14 cellular contexts compared by ENCODE assay signal in the genomic region with DNA sequence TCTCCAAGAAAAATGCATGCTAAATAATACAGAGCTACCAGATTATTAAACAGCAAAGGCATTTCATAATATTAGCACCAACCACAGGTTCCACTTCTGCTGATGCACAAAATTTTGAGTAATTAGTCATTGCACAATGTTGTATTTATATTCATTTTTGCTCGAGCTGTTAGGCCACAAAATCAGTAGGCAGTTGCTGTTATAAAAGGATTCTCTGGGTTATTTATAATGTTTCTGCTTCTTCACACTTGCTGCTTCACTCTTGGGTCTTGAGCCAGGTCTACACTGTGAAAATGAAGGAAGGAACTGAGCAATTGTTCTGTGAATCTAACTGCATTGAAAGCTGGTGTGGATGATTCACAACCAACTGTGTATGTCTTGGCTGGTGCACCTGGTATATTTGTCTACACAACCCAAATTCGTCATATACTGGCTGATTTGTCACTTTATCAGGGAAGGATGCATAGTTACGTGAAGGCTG. TPM values are rescaled to one million over a fixed set of nuclear protein-coding genes. Genes with fewer than 3 reads are reported as not detected.
DNase-seq lines count a peak whose midpoint lies in the region; ATAC-seq, FAIRE-seq and TF ChIP-seq lines count a peak whose summit lies in the region.
"Had no signal": no experiment of that assay in that cellular context is flagged by ENCODE, and none has a peak within 500 bp of the region (broad histone marks: within the 10 kb centered on the region; RNA-seq: fewer than 3 reads in every experiment).

No MANE protein-coding gene starts in this region.

- H4K8ac ChIP-seq in mesendoderm (ENCODE audit: low read depth, low read length), result no peak overlapping the region

- POLR2A ChIA-PET in SK-N-SH (lab: Yijun Ruan, JAX), result no interaction called here

- no peaks in the 10 kb centered on the region for H3K27me3 ChIP-seq in right atrium auricular region
- H3K27me3 ChIP-seq in SK-N-SH (ENCODE audit: insufficient read depth), result no peaks in the 10 kb centered on the region
- H3K27me3 ChIP-seq in aorta (ENCODE audit: control insufficient read depth in 1 of 2, insufficient read depth in 2 of 2, low read length in 1 of 2), result no peaks in the 10 kb centered on the region
- H3K27me3 ChIP-seq in mesendoderm (ENCODE audit: insufficient read depth, low read length, poor library complexity), result no peaks in the 10 kb centered on the region
- H3K27me3 ChIP-seq in small intestine (ENCODE audit: control insufficient read depth in 2 of 2, insufficient read depth in 2 of 2, low read length in 2 of 2), result no peaks in the 10 kb centered on the region
- H3K27me3 ChIP-seq: vagina had no signal

- H3K56ac ChIP-seq in mesendoderm (ENCODE audit: low read length), result no peak overlapping the region

- DNase-seq in left cardiac atrium, result no peak
- DNase-seq in right atrium auricular region (ENCODE audit: low spot score), result no peak
- DNase-seq in SK-N-SH, result no peak
- peak; percentile 61 to 74 for DNase-seq in foreskin fibroblast
- no peak for DNase-seq in aorta
- no peak for DNase-seq in NCI-H82 (lab: John Stamatoyannopoulos, UW)
- DNase-seq in mesendoderm, result no peak
- DNase-seq in small intestine, result no peak
- DNase-seq: activated gamma-delta T cell treated with Interleukin-2 at 50 U/mL for 16 hours; GOT3; NCI-H187 treated with DMSO at 0.1 percent for 48 hours; stimulated activated CD4-positive, alpha-beta T cell treated with anti-CD3 and anti-CD28 coated beads, Interleukin-4, amount 100 ng/mL, for 4 hours had no signal

- H3K79me2 ChIP-seq in SK-N-SH (ENCODE audit: insufficient read depth), result no peaks in the 10 kb centered on the region
- H3K79me2 ChIP-seq in mesendoderm (ENCODE audit: control insufficient read depth, insufficient read depth, low read length), result no peaks in the 10 kb centered on the region

- H2BK5ac ChIP-seq in mesendoderm (ENCODE audit: low read length), result no peak overlapping the region

- no peaks in the 10 kb centered on the region for H3K9me2 ChIP-seq in SK-N-SH

- no peaks in the 10 kb centered on the region for H3K79me1 ChIP-seq in mesendoderm (ENCODE audit: low read length)

- peak overlapping the region; percentile 5 for H3K9ac ChIP-seq in SK-N-SH
- no peak overlapping the region for H3K9ac ChIP-seq in mesendoderm (ENCODE audit: low read length)

- 28% methylated on average over 3 of the region's 3 CpGs for WGBS in SK-N-SH (ENCODE audit: low lambda C conversion rate)
- 5 to 8% methylated on average over 3 of the region's 3 CpGs for WGBS in aorta, 2 donors
- WGBS in mesendoderm (ENCODE audit: extremely low coverage, insufficient coverage, low lambda C conversion rate), result no CpG with 5 or more reads among the region's 3 CpGs
- WGBS in small intestine, 3 donors, result 64 to 83% (median 67%) methylated on average over 3 of the region's 3 CpGs

- no peak overlapping the region for H2BK15ac ChIP-seq in mesendoderm (replicated peaks; ENCODE audit: low read depth)

- no peak overlapping the region for H2AFZ ChIP-seq in SK-N-SH (ENCODE audit: low read depth)

- TF ChIP-seq CTCF in right atrium auricular region (IDR thresholded peaks at IDR 0.05) (no peak), SK-N-SH (IDR thresholded peaks at IDR 0.05) (no peak), foreskin fibroblast (IDR thresholded peaks at IDR 0.05; ENCODE audit: low read depth, low read length) (no peak)

- TF ChIP-seq EP300 in SK-N-SH (IDR thresholded peaks at IDR 0.05; ENCODE audit: borderline replicate concordance in 1 of 2, low read depth in 1 of 2, low read length in 1 of 2), result peak in 1 of 2 experiments; percentile 48; a peak in 2 of 4 replicates

- H2BK120ac ChIP-seq in mesendoderm (ENCODE audit: low read depth, low read length), result no peak overlapping the region

- no peak overlapping the region for H4K5ac ChIP-seq in mesendoderm (ENCODE audit: low read length)

- H3K36me3 ChIP-seq in right atrium auricular region (no peaks in the 10 kb centered on the region), SK-N-SH (replicated peaks in 1 of 2; ENCODE audit: control insufficient read depth in 1 of 2, insufficient read depth in 2 of 2, low read length in 1 of 2) (no peaks in the 10 kb centered on the region), aorta (ENCODE audit: control insufficient read depth in 1 of 2, insufficient read depth in 2 of 2, low read length in 1 of 2) (no peaks in the 10 kb centered on the region), mesendoderm (ENCODE audit: control insufficient read depth, insufficient read depth, low read length) (no peaks in the 10 kb centered on the region), small intestine (ENCODE audit: control insufficient read depth in 2 of 2, insufficient read depth in 2 of 2, low read length in 2 of 2) (no peaks in the 10 kb centered on the region)
- H3K36me3 ChIP-seq: vagina had no signal

- no peak overlapping the region for H2AK5ac ChIP-seq in mesendoderm (ENCODE audit: low read length)

- H3K4ac ChIP-seq in mesendoderm (ENCODE audit: low read depth, low read length), result no peak overlapping the region

- no peak for TF ChIP-seq RAD21 in SK-N-SH (IDR thresholded peaks at IDR 0.05; ENCODE audit: low read length)

- no peaks in the 10 kb centered on the region for H4K20me1 ChIP-seq in SK-N-SH (ENCODE audit: insufficient read depth)

- H3K4me3 ChIP-seq in right atrium auricular region (no peak overlapping the region), SK-N-SH (ENCODE audit: low read depth in 2 of 2, low read length in 1 of 2) (no peak overlapping the region), foreskin fibroblast (ENCODE audit: low read depth in 1 of 2, low read length in 2 of 2) (no peak overlapping the region), aorta (ENCODE audit: low read length in 2 of 2) (no peak overlapping the region), mesendoderm (ENCODE audit: low read length) (no peak overlapping the region), small intestine (ENCODE audit: low read depth in 1 of 2, low read length in 2 of 2) (no peak overlapping the region)
- H3K4me3 ChIP-seq: vagina had no signal

- CTCF ChIA-PET in SK-N-SH (lab: Yijun Ruan, JAX), result interaction anchor here (1.4 to 3.0 kb wide), 5 partner anchors 13 to 560 kb away, joined by 3 to 10 read pairs (median 4); no protein-coding TSS in a partner anchor

- H3K4me1 ChIP-seq in right atrium auricular region (no peaks in the 10 kb centered on the region), SK-N-SH (ENCODE audit: control insufficient read depth in 1 of 2, insufficient read depth in 2 of 2, low read depth in 1 of 2, low read length in 1 of 2) (peaks cover 0 to 18% of the 10 kb centered on the region in 2 experiments; a peak in 1 of 4 replicates), aorta (ENCODE audit: control insufficient read depth in 1 of 2, insufficient read depth in 2 of 2, low read length in 2 of 2) (peaks cover 0 to 1% of the 10 kb centered on the region in 2 donors), mesendoderm (ENCODE audit: control insufficient read depth, low read depth, low read length) (no peaks in the 10 kb centered on the region), small intestine (ENCODE audit: control insufficient read depth in 2 of 2, insufficient read depth in 1 of 2, low read depth in 1 of 2, low read length in 1 of 2) (no peaks in the 10 kb centered on the region)
- H3K4me1 ChIP-seq: vagina had no signal

- no peak overlapping the region for H3K23ac ChIP-seq in mesendoderm (ENCODE audit: low read length)

- H3F3A ChIP-seq in SK-N-SH (replicated peaks; ENCODE audit: insufficient read depth), result peaks cover 21% of the 10 kb centered on the region

- H3K18ac ChIP-seq in mesendoderm (ENCODE audit: low read length), result no peak overlapping the region

- ATAC-seq in left cardiac atrium, result peak; percentile 32 to 75
- no peak for ATAC-seq in aorta (ENCODE audit: low FRiP score)

- intact Hi-C loops in left cardiac atrium (cut with DNase I) (no loop called here), aorta (cut with DNase I) (no loop called here)

- no peak overlapping the region for H3K27ac ChIP-seq in right atrium auricular region
- peak overlapping the region in 1 of 2 experiments; percentile 59; a peak in 2 of 4 replicates for H3K27ac ChIP-seq in SK-N-SH (ENCODE audit: low read depth in 2 of 2, low read length in 1 of 2)
- peak overlapping the region; percentile 16 to 28 for H3K27ac ChIP-seq in aorta (ENCODE audit: low read depth in 1 of 2, low read length in 2 of 2)
- no peak overlapping the region for H3K27ac ChIP-seq in mesendoderm (ENCODE audit: low read depth, low read length)
- no peak overlapping the region for H3K27ac ChIP-seq in small intestine (ENCODE audit: low read depth in 1 of 2, low read length in 1 of 2)
- H3K27ac ChIP-seq: C4-2B, vagina had no signal

- no peaks in the 10 kb centered on the region for H3K9me3 ChIP-seq in right atrium auricular region
- no peaks in the 10 kb centered on the region for H3K9me3 ChIP-seq in SK-N-SH
- no peaks in the 10 kb centered on the region for H3K9me3 ChIP-seq in aorta (ENCODE audit: control insufficient read depth, low read length)
- no peaks in the 10 kb centered on the region for H3K9me3 ChIP-seq in small intestine (ENCODE audit: control insufficient read depth, low read depth)
- H3K9me3 ChIP-seq: vagina had no signal

- no peak for FAIRE-seq in small intestine (lab: Jason Lieb, UNC)

- peak overlapping the region; percentile 16 for H3K4me2 ChIP-seq in SK-N-SH
- H3K4me2 ChIP-seq in mesendoderm (ENCODE audit: low read length), result no peak overlapping the region

TF ChIP-seq in SK-N-SH, 30 proteins besides CTCF, POLR2A, EP300 and RAD21 (continues in another document):
- TF ChIP-seq POLR2AphosphoS5 (IDR thresholded peaks at IDR 0.05; ENCODE audit: low read depth, low read length), result no peak
- no peak for TF ChIP-seq EZH2phosphoT487 (IDR thresholded peaks at IDR 0.05; ENCODE audit: borderline replicate concordance, low read depth)
- TF ChIP-seq RFX5 (IDR thresholded peaks at IDR 0.05; ENCODE audit: low read length), result no peak
- no peak for TF ChIP-seq RXRA (IDR thresholded peaks at IDR 0.05; ENCODE audit: borderline replicate concordance, low read depth)
- peak; percentile 84 for TF ChIP-seq NFIC (IDR thresholded peaks at IDR 0.05; ENCODE audit: borderline replicate concordance)
- TF ChIP-seq, protein P1, sequence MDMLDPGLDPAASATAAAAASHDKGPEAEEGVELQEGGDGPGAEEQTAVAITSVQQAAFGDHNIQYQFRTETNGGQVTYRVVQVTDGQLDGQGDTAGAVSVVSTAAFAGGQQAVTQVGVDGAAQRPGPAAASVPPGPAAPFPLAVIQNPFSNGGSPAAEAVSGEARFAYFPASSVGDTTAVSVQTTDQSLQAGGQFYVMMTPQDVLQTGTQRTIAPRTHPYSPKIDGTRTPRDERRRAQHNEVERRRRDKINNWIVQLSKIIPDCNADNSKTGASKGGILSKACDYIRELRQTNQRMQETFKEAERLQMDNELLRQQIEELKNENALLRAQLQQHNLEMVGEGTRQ (IDR thresholded peaks at IDR 0.05; ENCODE audit: borderline replicate concordance, low read depth, low read length), result no peak

RNA-seq across cellular contexts. Expression of a gene that starts 38.3 kb away (rescaled TPM):
- 100 to 1,000 TPM; 198 to 226 TPM for total RNA-seq in left cardiac atrium
- 100 to 1,000 TPM; 270 to 370 TPM for total RNA-seq in right atrium auricular region
- polyA plus RNA-seq in SK-N-SH (2012; rRNA removed), result 132 and 153 TPM in 2 replicates
- 243 and 426 TPM in 2 replicates for polyA plus RNA-seq in SK-N-SH (2012; cell fraction: cytosol; rRNA removed)
- polyA plus RNA-seq in SK-N-SH (2012; cell fraction: nucleus; rRNA removed), result 22.4 and 51.9 TPM in 2 replicates
- total RNA-seq in aorta, result 100 to 1,000 TPM in 1 of 2 donors, 10 to 100 TPM in 1; 85.0 to 116 TPM
- polyA plus RNA-seq in aorta, result 100 to 1,000 TPM; 253 to 347 TPM
- polyA plus RNA-seq in mesendoderm (2013, experiment 1 of 2), result 299 TPM
- 308 TPM for polyA plus RNA-seq in mesendoderm (2013, experiment 2 of 2)
- polyA plus RNA-seq in small intestine, result 100 to 1,000 TPM; 118 to 156 (median 137) TPM

Comparison
In these comparisons a context has a peak if more than half of its experiments do, and no peak if none do; other contexts are left out.
1. DNase-seq: peak in foreskin fibroblast (2 of 2); none in left cardiac atrium (single experiment), right atrium auricular region (single experiment), SK-N-SH (single experiment), aorta (0 of 2), NCI-H82 (single experiment), mesendoderm (single experiment) and small intestine (single experiment).
2. H3K27ac ChIP-seq: peak in aorta (2 of 2); none in right atrium auricular region (0 of 2), mesendoderm (single experiment) and small intestine (0 of 2).